1 cellular context compared by ENCODE assay signal in genomic region chr2:55232084-55232862, GRCh38.
TF ChIP-seq lines count a peak whose summit lies in the region.

Gene CLHC1 (minus strand): TSS chr2:55232293. CDS start chr2:55222411, 9,882 bp downstream.
Gene RPS27A (plus strand): TSS chr2:55232688. CDS start chr2:55232825, 137 bp downstream.

TF ChIP-seq in K562, 482 proteins besides CTCF, POLR2A, EP300 and RAD21 (continued from another document and continues in another):
- no peak for TF ChIP-seq CEBPG (CRISPR knock-in tag; IDR thresholded peaks at IDR 0.05)
- no peak for TF ChIP-seq CEBPG (tag; conservative IDR thresholded peaks at IDR 0.05 in 1 of 2, IDR thresholded peaks at IDR 0.05 in 1 of 2)
- TF ChIP-seq THRAP3 (IDR thresholded peaks at IDR 0.05; ENCODE audit: borderline replicate concordance) = 0 out of 2 replicates have a peak, but pooled peaks have one; percentile 20
- no peak for TF ChIP-seq ZNF778 (CRISPR knock-in tag; IDR thresholded peaks at IDR 0.05)
- TF ChIP-seq, protein P1, sequence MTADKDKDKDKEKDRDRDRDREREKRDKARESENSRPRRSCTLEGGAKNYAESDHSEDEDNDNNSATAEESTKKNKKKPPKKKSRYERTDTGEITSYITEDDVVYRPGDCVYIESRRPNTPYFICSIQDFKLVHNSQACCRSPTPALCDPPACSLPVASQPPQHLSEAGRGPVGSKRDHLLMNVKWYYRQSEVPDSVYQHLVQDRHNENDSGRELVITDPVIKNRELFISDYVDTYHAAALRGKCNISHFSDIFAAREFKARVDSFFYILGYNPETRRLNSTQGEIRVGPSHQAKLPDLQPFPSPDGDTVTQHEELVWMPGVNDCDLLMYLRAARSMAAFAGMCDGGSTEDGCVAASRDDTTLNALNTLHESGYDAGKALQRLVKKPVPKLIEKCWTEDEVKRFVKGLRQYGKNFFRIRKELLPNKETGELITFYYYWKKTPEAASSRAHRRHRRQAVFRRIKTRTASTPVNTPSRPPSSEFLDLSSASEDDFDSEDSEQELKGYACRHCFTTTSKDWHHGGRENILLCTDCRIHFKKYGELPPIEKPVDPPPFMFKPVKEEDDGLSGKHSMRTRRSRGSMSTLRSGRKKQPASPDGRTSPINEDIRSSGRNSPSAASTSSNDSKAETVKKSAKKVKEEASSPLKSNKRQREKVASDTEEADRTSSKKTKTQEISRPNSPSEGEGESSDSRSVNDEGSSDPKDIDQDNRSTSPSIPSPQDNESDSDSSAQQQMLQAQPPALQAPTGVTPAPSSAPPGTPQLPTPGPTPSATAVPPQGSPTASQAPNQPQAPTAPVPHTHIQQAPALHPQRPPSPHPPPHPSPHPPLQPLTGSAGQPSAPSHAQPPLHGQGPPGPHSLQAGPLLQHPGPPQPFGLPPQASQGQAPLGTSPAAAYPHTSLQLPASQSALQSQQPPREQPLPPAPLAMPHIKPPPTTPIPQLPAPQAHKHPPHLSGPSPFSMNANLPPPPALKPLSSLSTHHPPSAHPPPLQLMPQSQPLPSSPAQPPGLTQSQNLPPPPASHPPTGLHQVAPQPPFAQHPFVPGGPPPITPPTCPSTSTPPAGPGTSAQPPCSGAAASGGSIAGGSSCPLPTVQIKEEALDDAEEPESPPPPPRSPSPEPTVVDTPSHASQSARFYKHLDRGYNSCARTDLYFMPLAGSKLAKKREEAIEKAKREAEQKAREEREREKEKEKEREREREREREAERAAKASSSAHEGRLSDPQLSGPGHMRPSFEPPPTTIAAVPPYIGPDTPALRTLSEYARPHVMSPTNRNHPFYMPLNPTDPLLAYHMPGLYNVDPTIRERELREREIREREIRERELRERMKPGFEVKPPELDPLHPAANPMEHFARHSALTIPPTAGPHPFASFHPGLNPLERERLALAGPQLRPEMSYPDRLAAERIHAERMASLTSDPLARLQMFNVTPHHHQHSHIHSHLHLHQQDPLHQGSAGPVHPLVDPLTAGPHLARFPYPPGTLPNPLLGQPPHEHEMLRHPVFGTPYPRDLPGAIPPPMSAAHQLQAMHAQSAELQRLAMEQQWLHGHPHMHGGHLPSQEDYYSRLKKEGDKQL (CRISPR knock-in tag; IDR thresholded peaks at IDR 0.05; ENCODE audit: borderline replicate concordance) = no peak
- no peak for TF ChIP-seq USF1 (CRISPR knock-in tag; IDR thresholded peaks at IDR 0.05)
- no peak for TF ChIP-seq BCL6 (CRISPR knock-in tag; IDR thresholded peaks at IDR 0.05)
- no peak for TF ChIP-seq HNRNPK (IDR thresholded peaks at IDR 0.05; ENCODE audit: low read depth, low read length, poor library complexity, severe bottlenecking)
- 0 out of 2 replicates have a peak, but pooled peaks have one; percentile 96 for TF ChIP-seq NR1H2 (CRISPR knock-in tag; IDR thresholded peaks at IDR 0.05)
- no peak for TF ChIP-seq MEF2A (IDR thresholded peaks at IDR 0.05; ENCODE audit: control insufficient read depth, low read depth, low read length)
- TF ChIP-seq ZNF354B (CRISPR knock-in tag; IDR thresholded peaks at IDR 0.05) = no peak
- TF ChIP-seq, protein P2, sequence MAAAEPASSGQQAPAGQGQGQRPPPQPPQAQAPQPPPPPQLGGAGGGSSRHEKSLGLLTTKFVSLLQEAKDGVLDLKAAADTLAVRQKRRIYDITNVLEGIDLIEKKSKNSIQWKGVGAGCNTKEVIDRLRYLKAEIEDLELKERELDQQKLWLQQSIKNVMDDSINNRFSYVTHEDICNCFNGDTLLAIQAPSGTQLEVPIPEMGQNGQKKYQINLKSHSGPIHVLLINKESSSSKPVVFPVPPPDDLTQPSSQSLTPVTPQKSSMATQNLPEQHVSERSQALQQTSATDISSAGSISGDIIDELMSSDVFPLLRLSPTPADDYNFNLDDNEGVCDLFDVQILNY (CRISPR knock-in tag; IDR thresholded peaks at IDR 0.05) = peak; percentile 33; the same call in 1 of the 2 replicates
- no peak for TF ChIP-seq ZNF79 (CRISPR knock-in tag; IDR thresholded peaks at IDR 0.05; ENCODE audit: low read depth)
- peak; percentile 97 for TF ChIP-seq SUPT5H (IDR thresholded peaks at IDR 0.05)
- TF ChIP-seq ESRRB (CRISPR knock-in tag; IDR thresholded peaks at IDR 0.05; ENCODE audit: borderline replicate concordance) = no peak
- TF ChIP-seq RUNX1 (IDR thresholded peaks at IDR 0.05; ENCODE audit: low read depth) = no peak
- peak; percentile 50 for TF ChIP-seq TAL1 (IDR thresholded peaks at IDR 0.05)
- 0 out of 2 replicates have a peak, but pooled peaks have one; percentile 67 for TF ChIP-seq HBP1 (CRISPR knock-in tag; IDR thresholded peaks at IDR 0.05)
- TF ChIP-seq POLR2G (IDR thresholded peaks at IDR 0.05; ENCODE audit: low read depth, low read length) = peak; percentile 93
- peak; percentile 76 for TF ChIP-seq ATF7 (IDR thresholded peaks at IDR 0.05)
- peak; percentile 39; the same call in 1 of the 2 replicates for TF ChIP-seq TRIM28 (IDR thresholded peaks at IDR 0.05)
- TF ChIP-seq MIER1 (IDR thresholded peaks at IDR 0.05; ENCODE audit: low read depth) = no peak
- TF ChIP-seq SP1 (CRISPR knock-in tag; IDR thresholded peaks at IDR 0.05) = peak; percentile 85
- no peak for TF ChIP-seq PHB (CRISPR knock-in tag; IDR thresholded peaks at IDR 0.05)
- TF ChIP-seq, protein P3, sequence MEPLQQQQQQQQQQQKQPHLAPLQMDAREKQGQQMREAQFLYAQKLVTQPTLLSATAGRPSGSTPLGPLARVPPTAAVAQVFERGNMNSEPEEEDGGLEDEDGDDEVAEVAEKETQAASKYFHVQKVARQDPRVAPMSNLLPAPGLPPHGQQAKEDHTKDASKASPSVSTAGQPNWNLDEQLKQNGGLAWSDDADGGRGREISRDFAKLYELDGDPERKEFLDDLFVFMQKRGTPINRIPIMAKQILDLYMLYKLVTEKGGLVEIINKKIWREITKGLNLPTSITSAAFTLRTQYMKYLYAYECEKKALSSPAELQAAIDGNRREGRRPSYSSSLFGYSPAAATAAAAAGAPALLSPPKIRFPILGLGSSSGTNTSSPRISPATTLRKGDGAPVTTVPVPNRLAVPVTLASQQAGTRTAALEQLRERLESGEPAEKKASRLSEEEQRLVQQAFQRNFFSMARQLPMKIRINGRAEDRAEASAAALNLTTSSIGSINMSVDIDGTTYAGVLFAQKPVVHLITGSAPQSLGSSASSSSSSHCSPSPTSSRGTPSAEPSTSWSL (CRISPR knock-in tag; IDR thresholded peaks at IDR 0.05; ENCODE audit: borderline replicate concordance) = no peak
- TF ChIP-seq ADNP (tag; IDR thresholded peaks at IDR 0.05) = no peak
- TF ChIP-seq, protein P4, sequence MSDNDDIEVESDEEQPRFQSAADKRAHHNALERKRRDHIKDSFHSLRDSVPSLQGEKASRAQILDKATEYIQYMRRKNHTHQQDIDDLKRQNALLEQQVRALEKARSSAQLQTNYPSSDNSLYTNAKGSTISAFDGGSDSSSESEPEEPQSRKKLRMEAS (CRISPR knock-in tag; IDR thresholded peaks at IDR 0.05) = no peak; the same call in 1 of the 2 replicates
- TF ChIP-seq, protein P5, sequence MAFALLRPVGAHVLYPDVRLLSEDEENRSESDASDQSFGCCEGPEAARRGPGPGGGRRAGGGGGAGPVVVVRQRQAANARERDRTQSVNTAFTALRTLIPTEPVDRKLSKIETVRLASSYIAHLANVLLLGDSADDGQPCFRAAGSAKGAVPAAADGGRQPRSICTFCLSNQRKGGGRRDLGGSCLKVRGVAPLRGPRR (CRISPR knock-in tag; IDR thresholded peaks at IDR 0.05) = no peak
- no peak for TF ChIP-seq YBX1 (IDR thresholded peaks at IDR 0.05)
- no peak for TF ChIP-seq MGA (IDR thresholded peaks at IDR 0.05)
- TF ChIP-seq DNMT1 (IDR thresholded peaks at IDR 0.05) = 0 out of 2 replicates have a peak, but pooled peaks have one; percentile 5
- peak; percentile 17 for TF ChIP-seq NEUROD1 (IDR thresholded peaks at IDR 0.05; ENCODE audit: borderline replicate concordance, low read depth, low read length, partially characterized antibody)
- TF ChIP-seq SP2 (IDR thresholded peaks at IDR 0.05; ENCODE audit: extremely low read depth, low read depth, low read length, poor library complexity, severe bottlenecking) = no peak
- TF ChIP-seq HDAC6 (IDR thresholded peaks at IDR 0.05; ENCODE audit: low read depth, low read length) = 0 out of 2 replicates have a peak, but pooled peaks have one; percentile 42
- no peak for TF ChIP-seq ZFP1 (CRISPR knock-in tag; IDR thresholded peaks at IDR 0.05)
- no peak for TF ChIP-seq NELFE (IDR thresholded peaks at IDR 0.05; ENCODE audit: insufficient read depth, insufficient read length)
